9 cellular contexts compared by ENCODE assay signal in the genomic region with DNA sequence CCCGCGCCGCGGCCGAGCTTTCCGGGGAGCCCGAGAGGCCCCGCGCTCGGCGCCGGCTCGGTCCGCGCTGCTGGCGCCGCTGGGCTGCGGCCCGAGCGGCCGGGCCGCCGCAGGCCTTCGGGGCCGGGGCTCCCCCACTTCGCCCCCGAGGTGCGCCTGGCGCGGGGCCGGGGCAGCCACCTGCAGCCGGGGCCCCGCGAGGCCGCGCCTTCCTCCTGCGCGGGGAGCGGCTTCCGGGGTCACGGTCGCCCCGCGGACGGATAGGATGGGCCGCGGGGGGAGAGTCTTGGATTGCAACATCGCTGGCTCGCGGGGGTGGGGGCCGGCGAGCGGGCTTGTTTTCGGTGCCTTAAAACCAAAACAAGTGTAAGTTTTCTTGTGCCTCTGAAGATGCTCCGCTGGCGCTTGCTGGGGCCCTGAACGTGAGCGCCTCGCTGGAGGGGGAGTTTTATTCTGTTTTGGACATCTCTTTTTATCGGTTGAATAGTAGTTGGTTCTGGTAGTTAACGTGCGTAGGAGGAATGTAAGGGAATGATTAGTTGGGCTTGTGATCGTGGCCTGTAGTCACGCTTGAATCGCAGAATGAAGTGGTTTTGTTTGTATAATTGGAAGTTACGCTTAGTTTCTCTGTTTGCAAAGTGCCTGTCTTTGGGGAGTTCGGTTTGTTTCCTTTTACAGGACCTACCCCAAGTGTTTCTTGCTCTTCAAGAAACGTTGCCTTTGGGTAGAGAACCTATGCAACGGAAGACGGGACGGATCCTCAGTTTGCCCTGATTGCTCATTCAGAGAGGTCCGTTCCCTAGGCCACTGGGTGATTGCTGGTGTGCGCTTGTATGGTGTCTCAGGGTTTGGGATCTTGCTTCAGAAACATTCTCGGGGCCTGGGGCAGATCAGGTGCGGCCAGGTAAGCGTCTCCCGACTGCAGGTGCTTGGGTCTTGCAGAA. TPM values are rescaled to one million over a fixed set of nuclear protein-coding genes. Genes with fewer than 3 reads are reported as not detected.
DNase-seq lines count a peak whose midpoint lies in the region; ATAC-seq, FAIRE-seq and TF ChIP-seq lines count a peak whose summit lies in the region.
"Had no signal": no experiment of that assay in that cellular context is flagged by ENCODE, and none has a peak within 500 bp of the region (broad histone marks: within the 10 kb centered on the region; RNA-seq: fewer than 3 reads in every experiment).

No MANE protein-coding gene starts in this region.

- intact Hi-C loops in left ventricle myocardium inferior (cut with micrococcal nuclease), result no loop called here
- intact Hi-C loops in sigmoid colon (cut with DNase I), result loop anchor here (2.0 to 5.0 kb wide), 3 partner anchors 42 to 957 kb away; a partner anchor contains a TSS

- H3K4me3 ChIP-seq in left ventricle myocardium inferior, result peak overlapping the region; percentile 95
- peak overlapping the region; percentile 72 to 84 (median 76) for H3K4me3 ChIP-seq in sigmoid colon

- TF ChIP-seq POLR2A in sigmoid colon (IDR thresholded peaks at IDR 0.05), result no peak

- no peak for FAIRE-seq in D721Med (lab: Jason Lieb, UNC)

- H3K27me3 ChIP-seq in left ventricle myocardium inferior (ENCODE audit: low read depth) (no peaks in the 10 kb centered on the region), sigmoid colon (no peaks in the 10 kb centered on the region)

- TF ChIP-seq CTCF in left ventricle myocardium inferior (IDR thresholded peaks at IDR 0.05; ENCODE audit: borderline replicate concordance) (no peak), sigmoid colon (IDR thresholded peaks at IDR 0.05) (no peak), D721Med (IDR thresholded peaks at IDR 0.05; ENCODE audit: insufficient read depth, missing control alignments) (no peak)

- ATAC-seq in HG02759 (IDR thresholded peaks at IDR 0.05; ENCODE audit: unreplicated experiment), result peak; percentile 17

- WGBS in sigmoid colon, 2 donors, result 1% methylated on average over 77 of the region's 77 CpGs

- no peak for TF ChIP-seq EP300 in sigmoid colon (IDR thresholded peaks at IDR 0.05)

- DNase-seq in RKO (ENCODE audit: low spot score) (peak; percentile 48), left ventricle myocardium inferior (peak; percentile 59), sigmoid colon (peak; percentile 89), D721Med (ENCODE audit: insufficient read length, low spot score) (no peak), LoVo (ENCODE audit: low spot score) (no peak)
- peak; percentile 62 for DNase-seq in activated naive CD4-positive, alpha-beta T cell treated with anti-CD3 and anti-CD28 coated beads, Interleukin-2, amount 50 U/mL, for 16 hours

- H3K9ac ChIP-seq in ES-I3 (ENCODE audit: low read depth, low read length), result peak overlapping the region; percentile 90

- H3K9me3 ChIP-seq in ES-I3 (ENCODE audit: control insufficient read depth, insufficient read depth, low read length) (no peaks in the 10 kb centered on the region), left ventricle myocardium inferior (replicated peaks) (no peaks in the 10 kb centered on the region), sigmoid colon (no peaks in the 10 kb centered on the region)

- peak overlapping the region; percentile 100 for H3K27ac ChIP-seq in left ventricle myocardium inferior (replicated peaks)
- peak overlapping the region; percentile 78 to 94 (median 90) for H3K27ac ChIP-seq in sigmoid colon

- H3K4me1 ChIP-seq in ES-I3 (ENCODE audit: insufficient read depth, low read length) (peaks cover 5% of the 10 kb centered on the region; the same call in 1 of the 2 replicates), left ventricle myocardium inferior (peaks cover 55% of the 10 kb centered on the region), sigmoid colon (peaks cover 0 to 49% (median 43%) of the 10 kb centered on the region in 4 donors)

- H3K36me3 ChIP-seq in ES-I3 (ENCODE audit: insufficient read depth, low read length), result peaks cover 5% of the 10 kb centered on the region; the same call in 1 of the 2 replicates
- peaks cover 16% of the 10 kb centered on the region for H3K36me3 ChIP-seq in left ventricle myocardium inferior
- peaks cover 13 to 25% (median 15%) of the 10 kb centered on the region in 4 donors for H3K36me3 ChIP-seq in sigmoid colon

RNA-seq across cellular contexts. Expression of a gene that starts 0.7 kb away (rescaled TPM):
- total RNA-seq in left ventricle myocardium inferior (86.2 TPM), sigmoid colon (10 to 100 TPM; 44.0 to 95.3 (median 61.5) TPM)
- polyA plus RNA-seq in sigmoid colon, result 10 to 100 TPM; 38.4 to 85.1 (median 45.3) TPM

RNA-seq across cellular contexts. Expression of a gene that starts 23.3 kb away (rescaled TPM):
- total RNA-seq in left ventricle myocardium inferior (3.9 TPM), sigmoid colon (1 to 10 TPM in 3 of 4 donors, not detected in 1; 1.1 to 1.8 (median 1.6) TPM)
- polyA plus RNA-seq in sigmoid colon, result 1 to 10 TPM in 2 of 3 donors, under 1 TPM in 1; 0.60 to 5.5 (median 1.8) TPM

RNA-seq across cellular contexts. Expression of a gene that starts 41.5 kb away (rescaled TPM):
- 54.9 TPM for total RNA-seq in left ventricle myocardium inferior
- total RNA-seq in sigmoid colon, result 100 to 1,000 TPM in 2 of 4 donors, 10 to 100 TPM in 2; 83.4 to 107 (median 98.3) TPM
- polyA plus RNA-seq in sigmoid colon, result 10 to 100 TPM; 59.0 to 69.1 (median 66.9) TPM

RNA-seq across cellular contexts. Expression of a gene that starts 41.6 kb away (rescaled TPM):
- total RNA-seq in left ventricle myocardium inferior (31.8 TPM), sigmoid colon (10 to 100 TPM; 42.1 to 60.1 (median 43.7) TPM)
- 10 to 100 TPM; 28.0 to 46.0 (median 30.6) TPM for polyA plus RNA-seq in sigmoid colon

RNA-seq across cellular contexts. Expression of a gene that starts 54.3 kb away (rescaled TPM):
- total RNA-seq in left ventricle myocardium inferior (not detected), sigmoid colon (1 to 10 TPM in 1 of 4 donors, not detected in 3; 5.3 TPM)
- 1 to 10 TPM in 1 of 3 donors, under 1 TPM in 1, not detected in 1; 0.71 to 1.2 TPM for polyA plus RNA-seq in sigmoid colon
- total RNA-seq: SK-MEL-5 had no signal

Comparison
In these comparisons a context has a peak if more than half of its experiments do, and no peak if none do; other contexts are left out.
1. DNase-seq: peak in RKO (single experiment), activated naive CD4-positive, alpha-beta T cell treated with anti-CD3 and anti-CD28 coated beads, Interleukin-2, amount 50 U/mL, for 16 hours (single experiment), left ventricle myocardium inferior (single experiment) and sigmoid colon (single experiment); none in D721Med (single experiment) and LoVo (single experiment).